In genomic region chr2:189252991-189253680, GRCh38 we compare ENCODE assay signal across 20 cellular contexts.
DNase-seq lines count a peak whose midpoint lies in the region; FAIRE-seq and TF ChIP-seq lines count a peak whose summit lies in the region.
"Had no signal": no experiment of that assay in that cellular context is flagged by ENCODE, and none has a peak within 500 bp of the region (broad histone marks: within the 10 kb centered on the region; RNA-seq: fewer than 3 reads in every experiment).

No MANE protein-coding gene starts in this region.

- H3K4me3 ChIP-seq in endothelial cell of umbilical vein (replicated peaks in 1 of 3; ENCODE audit: insufficient read depth in 1 of 3, low read depth in 1 of 3, low read length in 3 of 3) (no peak overlapping the region), SJCRH30 (no peak overlapping the region)
- H3K4me3 ChIP-seq: coronary artery, gastrocnemius medialis, thoracic aorta had no signal

- no peaks in the 10 kb centered on the region for H3K9me3 ChIP-seq in endothelial cell of umbilical vein (replicated peaks; ENCODE audit: control insufficient read depth, insufficient read depth, low read length)
- H3K9me3 ChIP-seq in SJCRH30 (replicated peaks), result 0 out of 2 replicates have a peak, but pooled peaks cover 5% of the 10 kb centered on the region
- H3K9me3 ChIP-seq: gastrocnemius medialis, thoracic aorta had no signal

- peaks cover 2% of the 10 kb centered on the region for H3K4me1 ChIP-seq in endothelial cell of umbilical vein (ENCODE audit: control insufficient read depth, extremely low read depth, insufficient read depth, low read length)
- H3K4me1 ChIP-seq in SJCRH30, result peaks cover 12% of the 10 kb centered on the region
- H3K4me1 ChIP-seq: gastrocnemius medialis had no signal

- H2AFZ ChIP-seq in endothelial cell of umbilical vein (ENCODE audit: low read depth, low read length), result peak overlapping the region; percentile 48

- FAIRE-seq in endothelial cell of umbilical vein (lab: Jason Lieb, UNC), result peak; percentile 63

- H3K36me3 Mint-ChIP-seq in progenitor cell of endocrine pancreas (ENCODE audit: insufficient read depth), result no peaks in the 10 kb centered on the region
- H3K36me3 Mint-ChIP-seq: activated naive CD4-positive, alpha-beta T cell treated with anti-CD3 and anti-CD28 coated beads, Interleukin-2, amount 50 U/mL, for 24 hours had no signal

- DNase-seq in EH (ENCODE audit: low read depth) (peak; percentile 49), M059J (ENCODE audit: low read depth) (peak; percentile 33), endothelial cell of umbilical vein (ENCODE audit: low read depth, low spot score) (peak; percentile 26), progenitor cell of endocrine pancreas (ENCODE audit: low spot score, unreplicated experiment) (no peak), SKM-1 treated with dmso at 0.1 percent for 144 hours (lab: John Stamatoyannopoulos, UW; ENCODE audit: unreplicated experiment) (no peak), NCI-H1092 (lab: John Stamatoyannopoulos, UW) (no peak), SJCRH30 (no peak)
- no peak for DNase-seq in activated CD4-positive, CD25-positive, alpha-beta regulatory T cell (lab: John Stamatoyannopoulos, UW)
- DNase-seq: activated B cell treated with CpG ODN at 0.5 μM for 24 hours; activated T-cell treated with anti-CD3 and anti-CD28 coated beads, Interleukin-2, amount 50 U/mL, for 72 hours; gastrocnemius medialis; Karpas-422; NCI-H1417; NCI-H748 treated with DMSO at 0.1 percent for 48 hours; SIG-M5; stimulated activated CD4-positive, alpha-beta T cell treated with anti-CD3 and anti-CD28 coated beads, Interleukin-12 subunit alpha, Interleukin-12 subunit beta, amount 100 ng/mL, for 4 hours; T-helper 2 cell had no signal

- POLR2A ChIA-PET in endothelial cell of umbilical vein (lab: Charles Lee), result interaction anchor here (0.6 kb wide), 1 partner anchor 34 kb away, joined by 3 read pairs; no protein-coding TSS in a partner anchor

- H3K27me3 Mint-ChIP-seq in progenitor cell of endocrine pancreas, result no peaks in the 10 kb centered on the region
- H3K27me3 Mint-ChIP-seq: activated B cell treated with CpG ODN at 0.5 μM for 24 hours; activated naive CD4-positive, alpha-beta T cell treated with anti-CD3 and anti-CD28 coated beads, Interleukin-2, amount 50 U/mL, for 24 hours had no signal

- no peak overlapping the region for H3K27ac ChIP-seq in endothelial cell of umbilical vein (ENCODE audit: insufficient read depth, low read depth, low read length)
- no peak overlapping the region for H3K27ac ChIP-seq in SJCRH30
- H3K27ac ChIP-seq: gastrocnemius medialis had no signal

- no peaks in the 10 kb centered on the region for H4K20me1 ChIP-seq in endothelial cell of umbilical vein (replicated peaks; ENCODE audit: control insufficient read depth, extremely low read depth, insufficient read depth, low read length)

- H3K9me1 ChIP-seq in endothelial cell of umbilical vein (replicated peaks; ENCODE audit: control insufficient read depth, extremely low read depth, insufficient read depth, low read length), result no peaks in the 10 kb centered on the region

- H3K27me3 ChIP-seq in endothelial cell of umbilical vein (ENCODE audit: control insufficient read depth in 2 of 2, insufficient read depth in 2 of 2, low read length in 2 of 2) (no peaks in the 10 kb centered on the region), SJCRH30 (no peaks in the 10 kb centered on the region)
- H3K27me3 ChIP-seq: gastrocnemius medialis had no signal

- intact Hi-C loops in endothelial cell of umbilical vein (cut with micrococcal nuclease), result no loop called here

- TF ChIP-seq POLR2A in endothelial cell of umbilical vein (IDR thresholded peaks at IDR 0.05; ENCODE audit: low read depth, low read length), result no peak

- TF ChIP-seq CTCF in endothelial cell of umbilical vein (IDR thresholded peaks at IDR 0.05; ENCODE audit: extremely low read depth in 1 of 2, insufficient read depth in 1 of 2, low read depth in 1 of 2, low read length in 2 of 2) (no peak), progenitor cell of endocrine pancreas (IDR thresholded peaks at IDR 0.05; ENCODE audit: unreplicated experiment) (no peak)

- no peaks in the 10 kb centered on the region for H3K79me2 ChIP-seq in endothelial cell of umbilical vein (ENCODE audit: control insufficient read depth, insufficient read depth, low read length)

- H3K9ac ChIP-seq in endothelial cell of umbilical vein (replicated peaks; ENCODE audit: extremely low read depth, insufficient read depth, low read length), result no peak overlapping the region

- H3K27ac Mint-ChIP-seq in progenitor cell of endocrine pancreas, result peak overlapping the region; percentile 3
- H3K27ac Mint-ChIP-seq: activated B cell treated with CpG ODN at 0.5 μM for 24 hours; activated naive CD4-positive, alpha-beta T cell treated with anti-CD3 and anti-CD28 coated beads, Interleukin-2, amount 50 U/mL, for 24 hours; activated T-cell treated with anti-CD3 and anti-CD28 coated beads, Interleukin-2, amount 50 U/mL, for 72 hours had no signal

- H3K4me1 Mint-ChIP-seq in progenitor cell of endocrine pancreas (ENCODE audit: low read depth), result peaks cover 9% of the 10 kb centered on the region
- H3K4me1 Mint-ChIP-seq: activated B cell treated with CpG ODN at 0.5 μM for 24 hours had no signal

- dilution Hi-C loops in endothelial cell of umbilical vein (cut with MboI; ENCODE audit: extremely low pct_ligation_motif_present, low sequenced_read_pairs), result no loop called here

- CTCF ChIA-PET in endothelial cell of umbilical vein (lab: Charles Lee), result interaction anchor here (0.8 to 1.0 kb wide), 2 partner anchors 8 to 75 kb away, joined by 3 to 4 read pairs; no protein-coding TSS in a partner anchor

- no peak overlapping the region for H3K4me3 Mint-ChIP-seq in progenitor cell of endocrine pancreas (ENCODE audit: low read depth)
- H3K4me3 Mint-ChIP-seq: activated B cell treated with CpG ODN at 0.5 μM for 24 hours; activated naive CD4-positive, alpha-beta T cell treated with anti-CD3 and anti-CD28 coated beads, Interleukin-2, amount 50 U/mL, for 24 hours; activated T-cell treated with anti-CD3 and anti-CD28 coated beads, Interleukin-2, amount 50 U/mL, for 72 hours had no signal

- BruUV-seq in endothelial cell of umbilical vein (replicated peaks; lab: Mats Ljungman, UMichigan), result no TSS peak

- no peak overlapping the region for H3K4me2 ChIP-seq in endothelial cell of umbilical vein (ENCODE audit: insufficient read depth, low read length)

- H3K36me3 ChIP-seq in endothelial cell of umbilical vein (ENCODE audit: control insufficient read depth in 2 of 2, extremely low read depth in 1 of 2, insufficient read depth in 2 of 2, low read length in 2 of 2) (no peaks in the 10 kb centered on the region), SJCRH30 (no peaks in the 10 kb centered on the region)
- H3K36me3 ChIP-seq: gastrocnemius medialis, thoracic aorta had no signal

- no peaks in the 10 kb centered on the region for H3K9me3 Mint-ChIP-seq in progenitor cell of endocrine pancreas (ENCODE audit: low read depth)
- H3K9me3 Mint-ChIP-seq: activated B cell treated with CpG ODN at 0.5 μM for 24 hours; activated T-cell treated with anti-CD3 and anti-CD28 coated beads, Interleukin-2, amount 50 U/mL, for 72 hours had no signal

TF ChIP-seq in endothelial cell of umbilical vein, 7 proteins besides CTCF, POLR2A, EP300 and RAD21:
- TF ChIP-seq JUN (IDR thresholded peaks at IDR 0.05; ENCODE audit: borderline replicate concordance, insufficient read depth, insufficient read length, low read depth) (no peak), MAX (IDR thresholded peaks at IDR 0.05; ENCODE audit: insufficient read depth, insufficient read length) (no peak), MYC (IDR thresholded peaks at IDR 0.05; ENCODE audit: low read depth, low read length) (no peak), FOS (IDR thresholded peaks at IDR 0.05; ENCODE audit: borderline replicate concordance, insufficient read depth, low read length) (no peak), POLR2AphosphoS5 (IDR thresholded peaks at IDR 0.05; ENCODE audit: insufficient read depth, low read depth, low read length) (no peak), GATA2 (IDR thresholded peaks at IDR 0.05; ENCODE audit: insufficient read depth, insufficient read length, low read depth, low read length) (no peak)

Comparison
In these comparisons a context has a peak if more than half of its experiments do, and no peak if none do; other contexts are left out.
1. DNase-seq: peak in EH (single experiment), M059J (single experiment) and endothelial cell of umbilical vein (single experiment); none in progenitor cell of endocrine pancreas (single experiment), SKM-1 treated with dmso at 0.1 percent for 144 hours (single experiment), activated CD4-positive, CD25-positive, alpha-beta regulatory T cell (0 of 4), NCI-H1092 (single experiment) and SJCRH30 (0 of 2).